In genomic region chr14:54652890-54653201, GRCh38 we compare ENCODE assay signal across 13 cellular contexts.
DNase-seq lines count a peak whose midpoint lies in the region; ATAC-seq, FAIRE-seq and TF ChIP-seq lines count a peak whose summit lies in the region.
"Had no signal": no experiment of that assay in that cellular context is flagged by ENCODE, and none has a peak within 500 bp of the region (broad histone marks: within the 10 kb centered on the region; RNA-seq: fewer than 3 reads in every experiment).

No MANE protein-coding gene starts in this region.

- POLR2A ChIA-PET in Caco-2 (lab: Charles Lee), result interaction anchor here (0.6 to 1.3 kb wide), 4 partner anchors 10 to 87 kb away, joined by 3 to 14 read pairs (median 4); partner anchors contain the start of gene SAMD4A

- no peaks in the 10 kb centered on the region for H4K20me1 ChIP-seq in astrocyte (ENCODE audit: insufficient read depth, low read length)

- peak overlapping the region; percentile 99 for H3K27ac ChIP-seq in astrocyte (ENCODE audit: low read depth, low read length)

- DNase-seq in Caco-2, result no peak
- no peak for DNase-seq in astrocyte (ENCODE audit: low read depth)
- DNase-seq in left ventricle myocardium superior, result no peak
- no peak for DNase-seq in retinal pigment epithelial cell (ENCODE audit: low read depth)
- DNase-seq: activated naive CD4-positive, alpha-beta T cell treated with anti-CD3 and anti-CD28 coated beads, Interleukin-2, amount 50 U/mL, for 16 hours; CD4-positive, CD25-positive, alpha-beta regulatory T cell; NCI-H510A treated with DMSO at 0.1 percent for 48 hours had no signal

- H2AFZ ChIP-seq in astrocyte (ENCODE audit: low read depth, low read length), result no peak overlapping the region

- H3K9me3 Mint-ChIP-seq in Caco-2 (ENCODE audit: unreplicated experiment) (no peaks in the 10 kb centered on the region), astrocyte (ENCODE audit: unreplicated experiment) (no peaks in the 10 kb centered on the region)
- H3K9me3 Mint-ChIP-seq: IgD-negative memory B cell had no signal

- H3K4me3 ChIP-seq in Caco-2 (ENCODE audit: low read depth, low read length) (no peak overlapping the region), astrocyte (ENCODE audit: insufficient read depth, low read depth, low read length) (peak overlapping the region; percentile 51), retinal pigment epithelial cell (ENCODE audit: low read length) (peak overlapping the region; percentile 11)
- H3K4me3 ChIP-seq: HAP-1 had no signal

- H3K4me2 ChIP-seq in astrocyte (ENCODE audit: low read length), result peak overlapping the region; percentile 88

- no peaks in the 10 kb centered on the region for H3K9me3 ChIP-seq in Caco-2
- H3K9me3 ChIP-seq in astrocyte (ENCODE audit: insufficient read depth, low read depth, low read length), result no peaks in the 10 kb centered on the region
- H3K9me3 ChIP-seq: HAP-1 had no signal

- H3K27me3 Mint-ChIP-seq in Caco-2 (ENCODE audit: insufficient read depth, unreplicated experiment), result no peaks in the 10 kb centered on the region
- H3K27me3 Mint-ChIP-seq in astrocyte (ENCODE audit: low read depth, unreplicated experiment), result no peaks in the 10 kb centered on the region
- H3K27me3 Mint-ChIP-seq: IgD-negative memory B cell had no signal

- no TSS peak for BruUV-seq in Caco-2 (replicated peaks; lab: Mats Ljungman, UMichigan)

- H3K27me3 ChIP-seq in Caco-2 (replicated peaks; ENCODE audit: control insufficient read depth, insufficient read depth, low read length), result no peaks in the 10 kb centered on the region
- H3K27me3 ChIP-seq in astrocyte (ENCODE audit: insufficient read depth, low read length), result no peaks in the 10 kb centered on the region

- peaks cover 60% of the 10 kb centered on the region for H3K79me2 ChIP-seq in astrocyte (ENCODE audit: insufficient read depth, low read length)

- H3K27ac Mint-ChIP-seq in Caco-2 (ENCODE audit: unreplicated experiment) (peak overlapping the region; percentile 66), astrocyte (ENCODE audit: unreplicated experiment) (no peak overlapping the region)
- H3K27ac Mint-ChIP-seq: CD4-positive, CD25-positive, alpha-beta regulatory T cell; IgD-negative memory B cell had no signal

- TF ChIP-seq CTCF in Caco-2 (IDR thresholded peaks at IDR 0.05; ENCODE audit: insufficient read depth in 1 of 2, low read depth in 1 of 2, low read length in 1 of 2, severe bottlenecking in 1 of 2, unreplicated experiment in 1 of 2), result no peak
- no peak for TF ChIP-seq CTCF in astrocyte (IDR thresholded peaks at IDR 0.05; ENCODE audit: insufficient read depth, low read depth, low read length)
- no peak for TF ChIP-seq CTCF in retinal pigment epithelial cell (conservative IDR thresholded peaks at IDR 0.05; ENCODE audit: low read depth, low read length)

- intact Hi-C loops in Caco-2 (cut with micrococcal nuclease; ENCODE audit: unreplicated experiment), result loop anchor here (1.0 to 2.0 kb wide), 2 partner anchors 10 to 38 kb away; no protein-coding TSS in a partner anchor
- intact Hi-C loops in left ventricle myocardium superior (cut with micrococcal nuclease), result no loop called here

- CTCF ChIA-PET in Caco-2 (lab: Charles Lee), result interaction anchor here (1.0 kb wide), 1 partner anchor 9 kb away, joined by 5 read pairs; no protein-coding TSS in a partner anchor

- H3K4me3 Mint-ChIP-seq in Caco-2 (ENCODE audit: unreplicated experiment) (peak overlapping the region; percentile 52), astrocyte (ENCODE audit: unreplicated experiment) (peak overlapping the region; percentile 76)
- H3K4me3 Mint-ChIP-seq: CD4-positive, CD25-positive, alpha-beta regulatory T cell; IgD-negative memory B cell had no signal

- FAIRE-seq in astrocyte (lab: Jason Lieb, UNC), result no peak

- ATAC-seq in left ventricle myocardium superior (peak; percentile 18), HG03196 (IDR thresholded peaks at IDR 0.05; ENCODE audit: unreplicated experiment) (no peak), GM21723 (IDR thresholded peaks at IDR 0.05; ENCODE audit: unreplicated experiment) (no peak), GM18505 (IDR thresholded peaks at IDR 0.05; ENCODE audit: unreplicated experiment) (no peak), GM18520 (IDR thresholded peaks at IDR 0.05; ENCODE audit: unreplicated experiment) (no peak)

- H3K36me3 Mint-ChIP-seq in Caco-2 (ENCODE audit: insufficient read depth, unreplicated experiment), result peaks cover 61% of the 10 kb centered on the region
- H3K36me3 Mint-ChIP-seq in astrocyte (ENCODE audit: low read depth, unreplicated experiment), result no peaks in the 10 kb centered on the region
- H3K36me3 Mint-ChIP-seq: CD4-positive, CD25-positive, alpha-beta regulatory T cell had no signal

- no peak for TF ChIP-seq POLR2A in GM18505 (IDR thresholded peaks at IDR 0.05; ENCODE audit: borderline replicate concordance, extremely low read depth, insufficient read depth, insufficient read length)

- H3K4me1 Mint-ChIP-seq in Caco-2 (ENCODE audit: low read depth, unreplicated experiment) (peaks cover 49% of the 10 kb centered on the region), astrocyte (ENCODE audit: low read depth, unreplicated experiment) (peaks cover 44% of the 10 kb centered on the region)
- H3K4me1 Mint-ChIP-seq: CD4-positive, CD25-positive, alpha-beta regulatory T cell had no signal

- H3K4me1 ChIP-seq in Caco-2, result peaks cover 96% of the 10 kb centered on the region
- H3K4me1 ChIP-seq in astrocyte (ENCODE audit: insufficient read depth, low read length), result peaks cover 53% of the 10 kb centered on the region

- no peaks in the 10 kb centered on the region for H3K36me3 ChIP-seq in Caco-2 (ENCODE audit: control insufficient read depth, insufficient read depth, low read length)
- no peaks in the 10 kb centered on the region for H3K36me3 ChIP-seq in astrocyte (ENCODE audit: insufficient read depth, low read length)
- H3K36me3 ChIP-seq: HAP-1 had no signal

- H3K9ac ChIP-seq in astrocyte (ENCODE audit: low read length), result peak overlapping the region; percentile 89
